In the genomic region with DNA sequence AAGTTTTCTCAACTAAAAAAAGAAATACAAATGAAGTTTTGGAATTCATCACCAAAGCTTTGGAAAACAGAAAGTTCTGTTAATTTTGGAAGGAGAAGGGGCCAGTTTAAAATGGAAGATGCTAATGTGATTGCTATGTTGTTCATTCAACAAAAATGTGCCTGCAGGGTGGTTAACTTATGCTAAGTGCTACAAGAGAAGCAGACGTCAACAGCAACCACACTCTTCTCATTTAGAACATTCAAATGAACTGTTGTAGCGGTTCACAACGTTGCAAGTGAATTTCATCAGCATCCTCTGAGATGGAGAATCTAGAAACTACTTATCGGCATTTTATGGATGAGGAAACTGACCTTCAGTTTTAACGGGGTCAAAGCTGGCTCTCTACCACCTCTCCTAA, we compare ENCODE assay signal across 33 cellular contexts.
"Had no signal": no experiment of that assay in that cellular context is flagged by ENCODE, and none has a peak within 500 bp of the region (broad histone marks: within the 10 kb centered on the region; RNA-seq: fewer than 3 reads in every experiment).

No MANE protein-coding gene starts in this region.

- ATAC-seq: activated CD4-positive, alpha-beta T cell treated with anti-CD3 and anti-CD28 coated beads for 36 hours; activated CD4-positive, CD25-positive, alpha-beta regulatory T cell treated with anti-CD3 and anti-CD28 coated beads, Interleukin-2, amount 50 U/mL, for 24 hours; activated CD8-positive, alpha-beta T cell treated with anti-CD3 and anti-CD28 coated beads, Interleukin-2, amount 10 ng/mL, durations not matched to agents 7 days and 5 days; activated naive CD4-positive, alpha-beta T cell treated with anti-CD3 and anti-CD28 coated beads, Interleukin-2, amount 50 U/mL, for 72 hours; body of pancreas; PC-3 had no signal

- H3K9me3 ChIP-seq: adrenal gland, body of pancreas, breast epithelium, Peyer's patch, SJSA1, SK-N-SH had no signal

- H3K9me3 Mint-ChIP-seq: activated CD4-positive, alpha-beta T cell treated with anti-CD3 and anti-CD28 coated beads, Interleukin-2, amount 10 ng/mL, durations not matched to agents 7 days and 5 days; activated naive CD4-positive, alpha-beta T cell treated with anti-CD3 and anti-CD28 coated beads for 36 hours; activated naive CD4-positive, alpha-beta T cell treated with anti-CD3 and anti-CD28 coated beads, Interleukin-2, amount 50 U/mL, for 72 hours; activated T-cell treated with anti-CD3 and anti-CD28 coated beads, Interleukin-2, amount 50 U/mL, for 24 hours; activated T-helper 2 cell treated with anti-CD3 and anti-CD28 coated beads, Interferon-gamma antibody, Interleukin-2, Interleukin-4, amounts not matched to agents 10 μg/mL and 5 μg/mL and 100 μg/mL, durations not matched to agents 14 hours and 24 hours and 36 hours; T-helper 1 cell treated with Interleukin-12 subunit alpha and Interleukin-12 subunit beta and Interleukin-4 antibody, amounts not matched to agents 30 μg/mL and 1 μg/mL, for 36 hours; T-helper 2 cell treated with Interferon-gamma antibody and Interleukin-4, amounts not matched to agents 5 μg/mL and 100 μg/mL, for 36 hours had no signal

- H3K36me3 ChIP-seq: adrenal gland, breast epithelium, Peyer's patch, SJSA1 had no signal

- H3K4me3 Mint-ChIP-seq: activated CD4-positive, alpha-beta T cell treated with anti-CD3 and anti-CD28 coated beads for 36 hours; activated CD4-positive, alpha-beta T cell treated with anti-CD3 and anti-CD28 coated beads, Interleukin-2, amount 10 ng/mL, durations not matched to agents 7 days and 5 days; activated CD8-positive, alpha-beta T cell treated with anti-CD3 and anti-CD28 coated beads, Interleukin-2, amount 10 ng/mL, durations not matched to agents 7 days and 5 days; activated naive CD4-positive, alpha-beta T cell treated with anti-CD3 and anti-CD28 coated beads for 36 hours; activated T-cell treated with anti-CD3 and anti-CD28 coated beads, Interleukin-2, amount 50 U/mL, for 24 hours; T-helper 1 cell treated with Interleukin-12 subunit alpha and Interleukin-12 subunit beta and Interleukin-4 antibody, amounts not matched to agents 30 μg/mL and 1 μg/mL, for 36 hours; T-helper 2 cell treated with Interferon-gamma antibody and Interleukin-4, amounts not matched to agents 5 μg/mL and 100 μg/mL, for 36 hours had no signal

- DNase-seq: activated CD4-positive, alpha-beta T cell treated with anti-CD3 and anti-CD28 coated beads for 36 hours; activated CD4-positive, alpha-beta T cell treated with anti-CD3 and anti-CD28 coated beads, Interleukin-2, amount 10 ng/mL, durations not matched to agents 7 days and 5 days; activated CD4-positive, alpha-beta T cell treated with anti-CD3 and anti-CD28 coated beads, Interleukin-2, amount 50 U/mL, for 48 hours; activated CD8-positive, alpha-beta T cell treated with anti-CD3 and anti-CD28 coated beads, Interleukin-2, amount 10 ng/mL, durations not matched to agents 7 days and 5 days; activated gamma-delta T cell treated with Interleukin-2 at 50 U/mL for 16 hours; activated naive CD4-positive, alpha-beta T cell treated with anti-CD3 and anti-CD28 coated beads for 36 hours; activated T-cell treated with anti-CD3 and anti-CD28 coated beads, Interleukin-2, amount 50 U/mL, for 24 hours; adrenal gland; body of pancreas; Karpas-422; NCI-H1105; NCI-H1417 treated with DMSO at 0.1 percent for 48 hours; NCI-H187 treated with DMSO at 0.1 percent for 48 hours; NCI-H2081; NCI-H2171 treated with DMSO at 0.1 percent for 48 hours; NCI-H2227 treated with DMSO at 0.1 percent for 48 hours; NCI-H446; NCI-H524; NCI-H69; PC-3; Peyer's patch; RPMI8226; SHP77 treated with DMSO at 0.1 percent for 48 hours; SK-N-SH had no signal

- FAIRE-seq: astrocyte, TTC549 had no signal

- H3K4me2 ChIP-seq: SK-N-SH had no signal

- H3K9ac ChIP-seq: SK-N-SH had no signal

- H3K27ac ChIP-seq: adrenal gland, body of pancreas, breast epithelium, Peyer's patch, SJSA1 had no signal

- H3K27ac Mint-ChIP-seq: activated CD4-positive, alpha-beta T cell treated with anti-CD3 and anti-CD28 coated beads for 36 hours; activated CD4-positive, alpha-beta T cell treated with anti-CD3 and anti-CD28 coated beads, Interleukin-2, amount 10 ng/mL, durations not matched to agents 7 days and 5 days; activated CD8-positive, alpha-beta T cell treated with anti-CD3 and anti-CD28 coated beads, Interleukin-2, amount 10 ng/mL, durations not matched to agents 7 days and 5 days; activated naive CD4-positive, alpha-beta T cell treated with anti-CD3 and anti-CD28 coated beads for 36 hours; activated naive CD4-positive, alpha-beta T cell treated with anti-CD3 and anti-CD28 coated beads, Interleukin-2, amount 50 U/mL, for 72 hours; activated T-cell treated with anti-CD3 and anti-CD28 coated beads, Interleukin-2, amount 50 U/mL, for 24 hours; activated T-helper 2 cell treated with anti-CD3 and anti-CD28 coated beads, Interferon-gamma antibody, Interleukin-2, Interleukin-4, amounts not matched to agents 10 μg/mL and 5 μg/mL and 100 μg/mL, durations not matched to agents 14 hours and 24 hours and 36 hours; T-helper 1 cell treated with Interleukin-12 subunit alpha and Interleukin-12 subunit beta and Interleukin-4 antibody, amounts not matched to agents 30 μg/mL and 1 μg/mL, for 36 hours; T-helper 2 cell treated with Interferon-gamma antibody and Interleukin-4, amounts not matched to agents 5 μg/mL and 100 μg/mL, for 36 hours had no signal

- H3K4me3 ChIP-seq: adrenal gland, body of pancreas, breast epithelium, Peyer's patch, SJSA1 had no signal

- H3K4me1 Mint-ChIP-seq: activated CD4-positive, alpha-beta T cell treated with anti-CD3 and anti-CD28 coated beads for 36 hours; activated CD4-positive, alpha-beta T cell treated with anti-CD3 and anti-CD28 coated beads, Interleukin-2, amount 10 ng/mL, durations not matched to agents 7 days and 5 days had no signal

- H3K36me3 Mint-ChIP-seq: activated naive CD4-positive, alpha-beta T cell treated with anti-CD3 and anti-CD28 coated beads, Interleukin-2, amount 50 U/mL, for 72 hours had no signal

- H3K27me3 ChIP-seq: body of pancreas, breast epithelium, Peyer's patch, SJSA1 had no signal

- H3K4me1 ChIP-seq: adrenal gland, body of pancreas, breast epithelium, Peyer's patch, SJSA1 had no signal
